In the genomic region with DNA sequence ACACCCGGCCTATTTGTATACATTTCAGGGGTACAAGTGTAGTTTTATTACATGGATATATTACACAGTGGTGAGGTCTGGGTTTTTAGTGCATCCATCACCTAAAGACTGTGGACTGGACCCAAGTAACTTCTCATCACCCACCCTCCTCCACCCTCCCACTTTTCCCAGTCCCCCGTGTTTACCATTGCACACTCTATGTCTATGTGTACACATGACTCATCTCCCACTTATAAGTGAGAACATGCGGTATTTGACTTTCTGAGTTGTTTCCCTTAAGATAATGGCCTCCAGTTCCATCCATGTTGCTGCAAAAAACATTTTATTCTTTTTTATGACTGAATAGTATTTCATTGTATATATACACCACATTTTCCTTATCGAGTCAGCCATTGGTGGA, we compare ENCODE assay signal across 22 cellular contexts.
"Had no signal": no experiment of that assay in that cellular context is flagged by ENCODE, and none has a peak within 500 bp of the region (broad histone marks: within the 10 kb centered on the region; RNA-seq: fewer than 3 reads in every experiment).

No MANE protein-coding gene starts in this region.

- H3K9ac ChIP-seq: SK-N-SH had no signal

- H3K36me3 ChIP-seq: MG63 had no signal

- H3K4me2 ChIP-seq: SK-N-SH had no signal

- H3K4me3 ChIP-seq: MG63 had no signal

- H3K9me3 ChIP-seq: SK-N-SH had no signal

- H3K27ac ChIP-seq: RWPE1 had no signal

- ATAC-seq: Panc1, T-cell had no signal

- H3K27me3 ChIP-seq: MG63 had no signal

- DNase-seq: IMR-90, Karpas-422, KG1, MG63, NCI-H1092 treated with DMSO at 0.1 percent for 48 hours, NCI-H1436, NCI-H187, NCI-H2029, NCI-H2081 treated with DMSO at 0.1 percent for 48 hours, NCI-H2171, NCI-H226, NCI-H446, NCI-H510A, NCI-H524 treated with DMSO at 0.1 percent for 48 hours, NCI-H69, NCI-H774, SHP77, SK-N-SH, SW 1271, T-cell had no signal
